ENCODE assay signal across 25 cellular contexts in genomic region chr10:64376169-64376568, GRCh38.
DNase-seq lines count a peak whose midpoint lies in the region; ATAC-seq and TF ChIP-seq lines count a peak whose summit lies in the region.
"Had no signal": no experiment of that assay in that cellular context is flagged by ENCODE, and none has a peak within 500 bp of the region (broad histone marks: within the 10 kb centered on the region; RNA-seq: fewer than 3 reads in every experiment).

No MANE protein-coding gene starts in this region.

- peaks cover 16% of the 10 kb centered on the region for H3K4me1 Mint-ChIP-seq in endodermal cell
- H3K4me1 Mint-ChIP-seq: mesothelial cell of epicardium, naive B cell, T-helper 17 cell had no signal

- no peak overlapping the region for H3K27ac Mint-ChIP-seq in endodermal cell
- H3K27ac Mint-ChIP-seq: activated CD4-positive, alpha-beta memory T cell treated with anti-CD3 and anti-CD28 coated beads for 36 hours; mesothelial cell of epicardium; T-helper 17 cell had no signal

- no peaks in the 10 kb centered on the region for H3K27me3 ChIP-seq in endodermal cell (ENCODE audit: control insufficient read depth, insufficient read depth, low read length, poor library complexity, severe bottlenecking)
- H3K27me3 ChIP-seq: BLaER1, thyroid gland had no signal

- ATAC-seq in mucosa of descending colon, result peak; percentile 67
- ATAC-seq in GM19397 (IDR thresholded peaks at IDR 0.05; ENCODE audit: unreplicated experiment), result no peak
- no peak for ATAC-seq in HG03378 (IDR thresholded peaks at IDR 0.05; ENCODE audit: unreplicated experiment)
- ATAC-seq in GM18517 (IDR thresholded peaks at IDR 0.05; ENCODE audit: unreplicated experiment), result no peak
- ATAC-seq: activated CD4-positive, CD25-positive, alpha-beta regulatory T cell treated with anti-CD3 and anti-CD28 coated beads, Interleukin-2, amount 50 U/mL, for 24 hours; T-helper 17 cell had no signal

- 66 to 75% methylated on average over 4 of the region's 4 CpGs for WGBS in endodermal cell (ENCODE audit: insufficient coverage in 1 of 2, insufficient read length in 1 of 2), 2 experiments

- H3K4me1 ChIP-seq in endodermal cell (ENCODE audit: control insufficient read depth, insufficient read depth, low read length), result no peaks in the 10 kb centered on the region
- H3K4me1 ChIP-seq in mucosa of descending colon (ENCODE audit: low read depth), result no peaks in the 10 kb centered on the region
- H3K4me1 ChIP-seq: BLaER1, thyroid gland had no signal

- TF ChIP-seq CTCF in LNCaP clone FGC (IDR thresholded peaks at IDR 0.05; ENCODE audit: control insufficient read depth, extremely low read depth, insufficient read depth) (0 out of 2 replicates have a peak, but pooled peaks have one; percentile 2), endodermal cell (conservative IDR thresholded peaks at IDR 0.05) (peak; percentile 78), mucosa of descending colon (IDR thresholded peaks at IDR 0.05) (no peak)

- H3K27ac ChIP-seq in endodermal cell (ENCODE audit: low read depth, low read length), result no peak overlapping the region
- H3K27ac ChIP-seq: BLaER1, thyroid gland had no signal

- no peaks in the 10 kb centered on the region for H3K9me3 Mint-ChIP-seq in endodermal cell

- H3K27me3 Mint-ChIP-seq in endodermal cell (ENCODE audit: insufficient read depth), result peaks cover 4% of the 10 kb centered on the region
- H3K27me3 Mint-ChIP-seq: activated CD4-positive, alpha-beta memory T cell treated with anti-CD3 and anti-CD28 coated beads for 36 hours; naive B cell had no signal

- no peak overlapping the region for H3K9ac ChIP-seq in endodermal cell (ENCODE audit: extremely low read depth, low read length, poor library complexity, severe bottlenecking)
- H3K9ac ChIP-seq: BLaER1 had no signal

- intact Hi-C loops in mucosa of descending colon (cut with DNase I, micrococcal nuclease), result no loop called here

- DNase-seq in ELF-1 (ENCODE audit: low read depth, low spot score) (peak; percentile 23), LNCaP clone FGC (ENCODE audit: low read depth) (no peak), endodermal cell (peak; percentile 49), mucosa of descending colon (peak in 1 of 3 donors; percentile 7)
- DNase-seq: activated CD4-positive, alpha-beta memory T cell treated with anti-CD3 and anti-CD28 coated beads for 36 hours; activated CD8-positive, alpha-beta memory T cell treated with anti-CD3 and anti-CD28 coated beads, Interleukin-2, amount 50 U/mL, for 4 hours; activated naive CD4-positive, alpha-beta T cell; caudate nucleus; COR-L47; cortex of kidney; effector memory CD4-positive, alpha-beta T cell; naive B cell; NCI-H1436 treated with DMSO at 0.1 percent for 48 hours; NCI-H2081 treated with DMSO at 0.1 percent for 48 hours; NCI-H226; NCI-H526 treated with DMSO at 0.1 percent for 48 hours; stimulated activated CD4-positive, alpha-beta T cell treated with anti-CD3 and anti-CD28 coated beads, Interleukin-4, amount 100 ng/mL, for 24 hours; T-helper 17 cell; thyroid gland had no signal

- no peak overlapping the region for H3K4me3 Mint-ChIP-seq in endodermal cell
- H3K4me3 Mint-ChIP-seq: activated CD4-positive, alpha-beta memory T cell treated with anti-CD3 and anti-CD28 coated beads for 36 hours; mesothelial cell of epicardium; naive B cell; T-helper 17 cell had no signal

- no peaks in the 10 kb centered on the region for H3K36me3 Mint-ChIP-seq in endodermal cell (ENCODE audit: low read depth)
- H3K36me3 Mint-ChIP-seq: activated CD4-positive, alpha-beta memory T cell treated with anti-CD3 and anti-CD28 coated beads for 36 hours; mesothelial cell of epicardium; naive B cell had no signal

- H3K36me3 ChIP-seq in endodermal cell (ENCODE audit: control insufficient read depth, insufficient read depth, low read length) (no peaks in the 10 kb centered on the region), mucosa of descending colon (ENCODE audit: low read depth) (no peaks in the 10 kb centered on the region)
- H3K36me3 ChIP-seq: BLaER1, thyroid gland had no signal

- H3K9me3 ChIP-seq in endodermal cell (ENCODE audit: control insufficient read depth, low read length), result no peaks in the 10 kb centered on the region
- H3K9me3 ChIP-seq in mucosa of descending colon, result no peaks in the 10 kb centered on the region
- H3K9me3 ChIP-seq: BLaER1, thyroid gland had no signal

- no peak overlapping the region for H3K4me3 ChIP-seq in LNCaP clone FGC (ENCODE audit: low read depth, low read length)
- H3K4me3 ChIP-seq in endodermal cell (ENCODE audit: low read length), result no peak overlapping the region
- H3K4me3 ChIP-seq in mucosa of descending colon, result no peak overlapping the region
- H3K4me3 ChIP-seq: BLaER1, thyroid gland had no signal
